23 cellular contexts compared by ENCODE assay signal in genomic region chr12:26309646-26310045, GRCh38.
"Had no signal": no experiment of that assay in that cellular context is flagged by ENCODE, and none has a peak within 500 bp of the region (broad histone marks: within the 10 kb centered on the region; RNA-seq: fewer than 3 reads in every experiment).

No MANE protein-coding gene starts in this region.

- ATAC-seq: effector memory CD8-positive, alpha-beta T cell; esophagus mucosa; left colon; right cardiac atrium had no signal

- H3K36me3 Mint-ChIP-seq: activated naive CD4-positive, alpha-beta T cell treated with anti-CD3 and anti-CD28 coated beads, Interleukin-2, amount 10 ng/mL, durations not matched to agents 7 days and 5 days; activated naive CD8-positive, alpha-beta T cell treated with anti-CD3 and anti-CD28 coated beads, Interleukin-2, amount 10 ng/mL, durations not matched to agents 7 days and 5 days had no signal

- DNase-seq: activated CD4-positive, alpha-beta memory T cell treated with anti-CD3 and anti-CD28 coated beads, Interleukin-2, amount 10 ng/mL, durations not matched to agents 7 days and 5 days; activated CD4-positive, alpha-beta T cell treated with anti-CD3 and anti-CD28 coated beads, Interleukin-2, amount 10 ng/mL, durations not matched to agents 7 days and 5 days; activated CD4-positive, CD25-positive, alpha-beta regulatory T cell treated with anti-CD3 and anti-CD28 coated beads, Interleukin-2, amount 50 U/mL, for 72 hours; activated CD8-positive, alpha-beta memory T cell treated with anti-CD3 and anti-CD28 coated beads, Interleukin-2, amount 50 U/mL, for 48 hours; activated gamma-delta T cell; activated naive CD4-positive, alpha-beta T cell treated with anti-CD3 and anti-CD28 coated beads, Interleukin-2, amount 10 ng/mL, durations not matched to agents 7 days and 5 days; activated naive CD8-positive, alpha-beta T cell treated with anti-CD3 and anti-CD28 coated beads, Interleukin-2, amount 10 ng/mL, durations not matched to agents 7 days and 5 days; activated T-cell treated with anti-CD3 and anti-CD28 coated beads, Interleukin-2, amount 50 U/mL, for 24 hours; brain microvascular endothelial cell; cortex of kidney; effector memory CD8-positive, alpha-beta T cell; hippocampal formation; left colon; mammary epithelial cell; posterior cingulate gyrus; right cardiac atrium; spleen; stimulated activated naive CD4-positive, alpha-beta T cell; T-helper 9 cell; tibial artery had no signal

- H3K4me1 ChIP-seq: spleen, suprapubic skin, tibial artery had no signal

- H3K27ac ChIP-seq: brain microvascular endothelial cell, spleen, suprapubic skin, tibial artery had no signal

- H3K9me3 ChIP-seq: suprapubic skin, tibial artery had no signal

- H3K27me3 ChIP-seq: brain microvascular endothelial cell, spleen, suprapubic skin, tibial artery had no signal

- H3K36me3 ChIP-seq: brain microvascular endothelial cell, spleen, suprapubic skin, tibial artery had no signal

- H3K4me3 ChIP-seq: spleen, suprapubic skin, tibial artery had no signal

- H3K27ac Mint-ChIP-seq: activated CD4-positive, alpha-beta memory T cell treated with anti-CD3 and anti-CD28 coated beads, Interleukin-2, amount 10 ng/mL, durations not matched to agents 7 days and 5 days; activated CD4-positive, alpha-beta T cell treated with anti-CD3 and anti-CD28 coated beads, Interleukin-2, amount 10 ng/mL, durations not matched to agents 7 days and 5 days; activated naive CD4-positive, alpha-beta T cell treated with anti-CD3 and anti-CD28 coated beads, Interleukin-2, amount 10 ng/mL, durations not matched to agents 7 days and 5 days; activated naive CD8-positive, alpha-beta T cell treated with anti-CD3 and anti-CD28 coated beads, Interleukin-2, amount 10 ng/mL, durations not matched to agents 7 days and 5 days; activated T-cell treated with anti-CD3 and anti-CD28 coated beads, Interleukin-2, amount 50 U/mL, for 24 hours; effector memory CD8-positive, alpha-beta T cell; nephron had no signal

- H3K4me3 Mint-ChIP-seq: activated CD4-positive, alpha-beta memory T cell treated with anti-CD3 and anti-CD28 coated beads, Interleukin-2, amount 10 ng/mL, durations not matched to agents 7 days and 5 days; activated CD4-positive, alpha-beta T cell treated with anti-CD3 and anti-CD28 coated beads, Interleukin-2, amount 10 ng/mL, durations not matched to agents 7 days and 5 days; activated naive CD4-positive, alpha-beta T cell treated with anti-CD3 and anti-CD28 coated beads, Interleukin-2, amount 10 ng/mL, durations not matched to agents 7 days and 5 days; activated naive CD8-positive, alpha-beta T cell treated with anti-CD3 and anti-CD28 coated beads, Interleukin-2, amount 10 ng/mL, durations not matched to agents 7 days and 5 days; activated T-cell treated with anti-CD3 and anti-CD28 coated beads, Interleukin-2, amount 50 U/mL, for 24 hours; effector memory CD8-positive, alpha-beta T cell; nephron had no signal

- H3K4me1 Mint-ChIP-seq: activated CD4-positive, alpha-beta memory T cell treated with anti-CD3 and anti-CD28 coated beads, Interleukin-2, amount 10 ng/mL, durations not matched to agents 7 days and 5 days; activated CD4-positive, alpha-beta T cell treated with anti-CD3 and anti-CD28 coated beads, Interleukin-2, amount 10 ng/mL, durations not matched to agents 7 days and 5 days; activated naive CD4-positive, alpha-beta T cell treated with anti-CD3 and anti-CD28 coated beads, Interleukin-2, amount 10 ng/mL, durations not matched to agents 7 days and 5 days; activated naive CD8-positive, alpha-beta T cell treated with anti-CD3 and anti-CD28 coated beads, Interleukin-2, amount 10 ng/mL, durations not matched to agents 7 days and 5 days; nephron had no signal
